18 cellular contexts compared by ENCODE assay signal in genomic region chr3:182139627-182140357, GRCh38.
DNase-seq lines count a peak whose midpoint lies in the region; ATAC-seq, FAIRE-seq and TF ChIP-seq lines count a peak whose summit lies in the region.
"Had no signal": no experiment of that assay in that cellular context is flagged by ENCODE, and none has a peak within 500 bp of the region (broad histone marks: within the 10 kb centered on the region; RNA-seq: fewer than 3 reads in every experiment).

No MANE protein-coding gene starts in this region.

- H3K9ac ChIP-seq in NT2/D1 (ENCODE audit: insufficient read length, low read depth): no peak overlapping the region

- H3K27ac ChIP-seq in A673 (ENCODE audit: low read depth, low read length, poor library complexity, severe bottlenecking) (no peak overlapping the region), heart right ventricle (no peak overlapping the region)
- H3K27ac ChIP-seq: right atrium auricular region, SJCRH30, vagina had no signal

- H3K4me1 ChIP-seq in A673 (ENCODE audit: insufficient read depth, low read length, poor library complexity, severe bottlenecking) (peaks cover 9% of the 10 kb centered on the region), NT2/D1 (ENCODE audit: insufficient read depth, insufficient read length) (no peaks in the 10 kb centered on the region), heart right ventricle (no peaks in the 10 kb centered on the region)
- H3K4me1 ChIP-seq: right atrium auricular region, SJCRH30, vagina had no signal

- H3K4me3 ChIP-seq in A673 (ENCODE audit: low read depth, low read length, poor library complexity, severe bottlenecking): no peak overlapping the region
- no peak overlapping the region for H3K4me3 ChIP-seq in NT2/D1 (ENCODE audit: insufficient read length, low read depth)
- no peak overlapping the region for H3K4me3 ChIP-seq in heart right ventricle
- H3K4me3 ChIP-seq: right atrium auricular region, SJCRH30, vagina had no signal

- no peak for ATAC-seq in GM19328 (IDR thresholded peaks at IDR 0.05; ENCODE audit: unreplicated experiment)
- no peak for ATAC-seq in heart right ventricle
- ATAC-seq: CD8-positive, alpha-beta T cell had no signal

- 0 out of 2 replicates have a peak, but pooled peaks have one; percentile 27 for TF ChIP-seq CTCF in A673 (conservative IDR thresholded peaks at IDR 0.05; ENCODE audit: low read depth, low read length)
- no peak for TF ChIP-seq CTCF in heart right ventricle (IDR thresholded peaks at IDR 0.05)

- H3K9me3 ChIP-seq in A673 (ENCODE audit: low read depth, low read length, poor library complexity, severe bottlenecking) (no peaks in the 10 kb centered on the region), NT2/D1 (ENCODE audit: insufficient read depth, low read length) (peaks cover 13% of the 10 kb centered on the region; the same call in 1 of the 2 replicates), heart right ventricle (no peaks in the 10 kb centered on the region)
- H3K9me3 ChIP-seq: right atrium auricular region, SJCRH30, vagina had no signal

- POLR2A ChIA-PET in A673 (lab: Charles Lee; ENCODE audit: low non-redundant PET) (no interaction called here), HEK293T (lab: Yijun Ruan, JAX) (no interaction called here)

- 60 to 65% methylated on average over 7 of the region's 7 CpGs for WGBS in heart right ventricle, 2 donors

- DNase-seq in A673 (ENCODE audit: low spot score) (no peak), HEK293T (ENCODE audit: extremely low spot score) (no peak), NT2/D1 (ENCODE audit: low read depth, low spot score) (peak; percentile 85), iPS-NIHi11 (ENCODE audit: low spot score) (peak; percentile 62), RCC 7860 (ENCODE audit: low spot score) (no peak), heart right ventricle (no peak)
- no peak for DNase-seq in activated CD4-positive, CD25-positive, alpha-beta regulatory T cell (lab: John Stamatoyannopoulos, UW)
- DNase-seq: activated CD4-positive, alpha-beta T cell treated with anti-CD3 and anti-CD28 coated beads for 4 hours; activated naive CD4-positive, alpha-beta T cell treated with Interleukin-2 at 50 U/mL for 16 hours; CD8-positive, alpha-beta T cell; NCI-H2171 treated with DMSO at 0.1 percent for 48 hours; SJCRH30 had no signal

- no peak for FAIRE-seq in RCC 7860 (lab: Jason Lieb, UNC)
- FAIRE-seq: astrocyte, endothelial cell of umbilical vein, GM12892 had no signal

- intact Hi-C loops in A673 (cut with micrococcal nuclease; ENCODE audit: unreplicated experiment): no loop called here
- intact Hi-C loops in heart right ventricle (cut with DNase I): no loop called here

- H3K27me3 ChIP-seq in A673 (replicated peaks; ENCODE audit: insufficient read depth, low read depth, low read length, poor library complexity) (no peaks in the 10 kb centered on the region), NT2/D1 (ENCODE audit: insufficient read depth, insufficient read length) (peaks cover 18% of the 10 kb centered on the region), heart right ventricle (peaks cover 0 to 4% (median 0%) of the 10 kb centered on the region in 7 donors)
- H3K27me3 ChIP-seq: right atrium auricular region, SJCRH30, vagina had no signal

- H3K36me3 ChIP-seq in A673 (ENCODE audit: insufficient read depth, low read length, poor library complexity, severe bottlenecking): no peaks in the 10 kb centered on the region
- no peaks in the 10 kb centered on the region for H3K36me3 ChIP-seq in NT2/D1 (ENCODE audit: insufficient read depth, insufficient read length, low read length)
- H3K36me3 ChIP-seq in heart right ventricle: no peaks in the 10 kb centered on the region
- H3K36me3 ChIP-seq: right atrium auricular region, SJCRH30, vagina had no signal

- BruUV-seq in A673 (replicated peaks; lab: Mats Ljungman, UMichigan): no TSS peak

- CTCF ChIA-PET in A673 (lab: Charles Lee) (no interaction called here), HEK293T (lab: Yijun Ruan, JAX) (no interaction called here)

TF ChIP-seq in HEK293T, 16 proteins besides CTCF, POLR2A, EP300 and RAD21:
- TF ChIP-seq FOXA1 (IDR thresholded peaks at IDR 0.05) (no peak), ELF4 (IDR thresholded peaks at IDR 0.05) (no peak), L3MBTL2 (conservative IDR thresholded peaks at IDR 0.05) (no peak), ZNF384 (IDR thresholded peaks at IDR 0.05) (0 out of 2 replicates have a peak, but pooled peaks have one; percentile 6)
- TF ChIP-seq, protein P1, sequence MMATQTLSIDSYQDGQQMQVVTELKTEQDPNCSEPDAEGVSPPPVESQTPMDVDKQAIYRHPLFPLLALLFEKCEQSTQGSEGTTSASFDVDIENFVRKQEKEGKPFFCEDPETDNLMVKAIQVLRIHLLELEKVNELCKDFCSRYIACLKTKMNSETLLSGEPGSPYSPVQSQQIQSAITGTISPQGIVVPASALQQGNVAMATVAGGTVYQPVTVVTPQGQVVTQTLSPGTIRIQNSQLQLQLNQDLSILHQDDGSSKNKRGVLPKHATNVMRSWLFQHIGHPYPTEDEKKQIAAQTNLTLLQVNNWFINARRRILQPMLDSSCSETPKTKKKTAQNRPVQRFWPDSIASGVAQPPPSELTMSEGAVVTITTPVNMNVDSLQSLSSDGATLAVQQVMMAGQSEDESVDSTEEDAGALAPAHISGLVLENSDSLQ (IDR thresholded peaks at IDR 0.05): no peak
TF ChIP-seq in HEK293T: peak in this region for 1.

Comparison
In these comparisons a context has a peak if more than half of its experiments do, and no peak if none do; other contexts are left out.
1. DNase-seq: peak in NT2/D1 (single experiment) and iPS-NIHi11 (single experiment); none in A673 (single experiment), HEK293T (single experiment), RCC 7860 (single experiment), activated CD4-positive, CD25-positive, alpha-beta regulatory T cell (0 of 4) and heart right ventricle (0 of 2).